In the genomic region with DNA sequence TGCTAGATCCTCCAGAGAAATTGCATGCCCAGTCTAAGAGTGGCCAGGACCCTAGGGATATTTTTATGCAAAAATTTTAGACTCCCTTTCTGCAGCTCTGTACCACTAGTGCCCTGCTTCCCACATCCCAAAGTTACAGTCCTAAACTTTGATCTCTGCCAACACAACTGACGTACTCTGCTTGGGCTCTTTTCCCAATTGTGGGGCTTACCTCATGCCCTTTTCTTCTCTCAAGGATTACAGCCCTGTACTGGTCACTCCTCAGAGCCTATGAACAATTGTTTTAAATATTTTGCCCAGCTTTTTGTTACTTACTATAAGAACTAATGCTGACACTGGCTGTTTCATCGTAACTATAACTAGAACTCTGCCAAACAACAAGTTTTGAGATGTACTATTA, we compare ENCODE assay signal across 29 cellular contexts.
"Had no signal": no experiment of that assay in that cellular context is flagged by ENCODE, and none has a peak within 500 bp of the region (broad histone marks: within the 10 kb centered on the region; RNA-seq: fewer than 3 reads in every experiment).

No MANE protein-coding gene starts in this region.

- H3K27me3 ChIP-seq: ascending aorta, breast epithelium, cardiac muscle cell, colonic mucosa had no signal

- H3K27me3 Mint-ChIP-seq: activated B cell treated with CpG ODN at 0.5 μM for 24 hours; activated CD8-positive, alpha-beta T cell treated with anti-CD3 and anti-CD28 coated beads for 36 hours; activated naive CD8-positive, alpha-beta T cell treated with anti-CD3 and anti-CD28 coated beads, Interleukin-2, amount 10 ng/mL, durations not matched to agents 7 days and 5 days; brain; T-helper 17 cell had no signal

- H3K9me3 ChIP-seq: ascending aorta, breast epithelium, colonic mucosa had no signal

- H3K4me3 ChIP-seq: ascending aorta, breast epithelium, cardiac muscle cell, colonic mucosa had no signal

- H3K27ac Mint-ChIP-seq: activated B cell treated with CpG ODN at 0.5 μM for 24 hours; activated CD8-positive, alpha-beta T cell treated with anti-CD3 and anti-CD28 coated beads for 36 hours; activated naive CD8-positive, alpha-beta T cell treated with anti-CD3 and anti-CD28 coated beads, Interleukin-2, amount 10 ng/mL, durations not matched to agents 7 days and 5 days; activated T-cell treated with anti-CD3 and anti-CD28 coated beads, Interleukin-2, amount 50 U/mL, for 72 hours; endodermal cell; T-helper 17 cell; T-helper 2 cell treated with Interferon-gamma antibody and Interleukin-4, amounts not matched to agents 5 μg/mL and 100 μg/mL, for 36 hours had no signal

- H3K27ac ChIP-seq: ascending aorta, breast epithelium, cardiac muscle cell, colonic mucosa, WERI-Rb-1 had no signal

- ATAC-seq: activated CD4-positive, CD25-positive, alpha-beta regulatory T cell treated with anti-CD3 and anti-CD28 coated beads, Interleukin-2, amount 50 U/mL, for 24 hours; activated CD8-positive, alpha-beta T cell treated with anti-CD3 and anti-CD28 coated beads for 36 hours; activated T-cell treated with anti-CD3 and anti-CD28 coated beads, Interleukin-2, amount 50 U/mL, for 72 hours; esophagus mucosa; T-helper 17 cell had no signal

- H3K9me3 Mint-ChIP-seq: activated B cell treated with CpG ODN at 0.5 μM for 24 hours; activated CD8-positive, alpha-beta T cell treated with anti-CD3 and anti-CD28 coated beads for 36 hours; activated naive CD8-positive, alpha-beta T cell treated with anti-CD3 and anti-CD28 coated beads, Interleukin-2, amount 10 ng/mL, durations not matched to agents 7 days and 5 days had no signal

- H3K36me3 ChIP-seq: breast epithelium, colonic mucosa had no signal

- H3K4me3 Mint-ChIP-seq: activated B cell treated with CpG ODN at 0.5 μM for 24 hours; activated CD8-positive, alpha-beta T cell treated with anti-CD3 and anti-CD28 coated beads for 36 hours; activated naive CD8-positive, alpha-beta T cell treated with anti-CD3 and anti-CD28 coated beads, Interleukin-2, amount 10 ng/mL, durations not matched to agents 7 days and 5 days; activated T-cell treated with anti-CD3 and anti-CD28 coated beads, Interleukin-2, amount 50 U/mL, for 72 hours; brain; endodermal cell; T-helper 17 cell; T-helper 2 cell treated with Interferon-gamma antibody and Interleukin-4, amounts not matched to agents 5 μg/mL and 100 μg/mL, for 36 hours had no signal

- H3K4me1 ChIP-seq: ascending aorta, breast epithelium, colonic mucosa had no signal

- DNase-seq: activated B cell treated with CpG ODN at 0.5 μM for 24 hours; activated CD4-positive, alpha-beta T cell treated with anti-CD3 and anti-CD28 coated beads for 48 hours; activated CD4-positive, alpha-beta T cell treated with anti-CD3 and anti-CD28 coated beads, Interleukin-2, amount 50 U/mL, for 1 hour; activated CD4-positive, alpha-beta T cell treated with anti-CD3 and anti-CD28 coated beads, Interleukin-2, amount 50 U/mL, for 48 hours; activated CD8-positive, alpha-beta memory T cell treated with anti-CD3 and anti-CD28 coated beads for 24 hours; activated CD8-positive, alpha-beta T cell treated with anti-CD3 and anti-CD28 coated beads for 36 hours; activated effector memory CD4-positive, alpha-beta T cell treated with Interleukin-2 at 50 U/mL for 16 hours; activated gamma-delta T cell treated with Interleukin-2 at 50 U/mL for 16 hours; activated naive CD4-positive, alpha-beta T cell treated with anti-CD3 and anti-CD28 coated beads, Interleukin-2, amount 50 U/mL, for 16 hours; activated naive CD4-positive, alpha-beta T cell treated with Interleukin-2 at 50 U/mL for 16 hours; activated naive CD8-positive, alpha-beta T cell treated with anti-CD3 and anti-CD28 coated beads, Interleukin-2, amount 10 ng/mL, durations not matched to agents 7 days and 5 days; activated T-cell treated with anti-CD3 and anti-CD28 coated beads, Interleukin-2, amount 50 U/mL, for 72 hours; central memory CD4-positive, alpha-beta T cell; cerebellar nuclear complex; colonic mucosa; effector memory CD4-positive, alpha-beta T cell; endodermal cell; foreskin fibroblast; T-helper 1 cell; T-helper 17 cell; T1000; WERI-Rb-1 had no signal

- H3K4me1 Mint-ChIP-seq: activated B cell treated with CpG ODN at 0.5 μM for 24 hours, brain, endodermal cell had no signal
